In the genomic region with DNA sequence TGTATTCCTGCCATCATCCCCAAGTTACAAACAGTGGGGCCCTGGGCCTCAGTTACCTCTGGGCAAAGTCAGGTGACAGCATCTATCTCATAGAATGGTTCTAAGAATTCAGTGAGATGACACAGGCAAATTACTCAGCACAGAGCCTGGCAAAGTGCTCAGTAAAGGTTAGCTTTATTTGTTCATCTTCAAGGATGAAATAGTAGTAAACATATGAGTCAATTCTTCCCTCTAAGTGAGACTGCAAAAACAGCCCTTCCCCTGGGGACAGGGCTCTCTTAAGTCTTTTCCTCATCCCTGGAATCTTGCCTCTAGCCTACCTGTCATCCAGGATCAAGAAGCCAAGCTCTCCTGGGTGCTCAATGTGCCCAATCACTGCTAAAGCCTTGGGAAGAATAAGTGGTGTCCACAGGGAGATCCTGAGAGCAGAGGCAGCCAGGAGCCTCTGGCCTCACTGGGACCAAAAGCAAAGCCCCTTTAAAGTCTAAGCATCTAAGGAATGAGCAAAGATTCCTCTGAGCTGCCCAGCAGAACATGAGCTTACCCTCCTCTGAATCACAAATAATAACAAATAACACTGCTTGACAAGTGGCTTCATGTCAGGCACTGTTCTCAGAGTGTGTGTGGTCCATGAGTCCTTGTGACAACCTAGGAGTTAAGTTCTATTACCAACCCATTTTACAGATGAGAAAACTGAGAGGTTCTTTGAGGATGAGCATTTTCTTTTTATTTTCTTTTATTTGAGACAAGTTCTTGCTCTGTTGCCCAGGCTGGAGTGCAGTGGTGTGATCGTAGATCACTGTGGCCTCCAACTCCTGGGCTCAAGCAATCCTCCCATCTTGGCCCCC, we compare ENCODE assay signal across 13 cellular contexts. TPM values are rescaled to one million over a fixed set of nuclear protein-coding genes. Genes with fewer than 3 reads are reported as not detected.
DNase-seq lines count a peak whose midpoint lies in the region; ATAC-seq, FAIRE-seq and TF ChIP-seq lines count a peak whose summit lies in the region.
"Had no signal": no experiment of that assay in that cellular context is flagged by ENCODE, and none has a peak within 500 bp of the region (broad histone marks: within the 10 kb centered on the region; RNA-seq: fewer than 3 reads in every experiment).

No MANE protein-coding gene starts in this region.

- in situ Hi-C loops in HepG2 (cut with HindIII; ENCODE audit: extremely low pct_ligation_motif_present, low pct_unique_long_range_greater_than_20kb) = no loop called here
- in situ Hi-C loops in transverse colon (cut with MboI; ENCODE audit: low pct_ligation_motif_present in 1 of 4, low pct_unique_long_range_greater_than_20kb in 1 of 4, low sequenced_read_pairs in 3 of 4) = loop anchor here in 3 of 4 donors (25.0 kb wide), 1 partner anchor 414 kb away; no protein-coding TSS in a partner anchor

- no peaks in the 10 kb centered on the region for H3K9me3 Mint-ChIP-seq in activated naive CD8-positive, alpha-beta T cell treated with anti-CD3 and anti-CD28 coated beads, Interleukin-2, amount 50 U/mL, for 24 hours
- H3K9me3 Mint-ChIP-seq in activated naive CD8-positive, alpha-beta T cell treated with anti-CD3 and anti-CD28 coated beads for 36 hours = no peaks in the 10 kb centered on the region
- H3K9me3 Mint-ChIP-seq: dendritic cell treated with granulocyte-macrophage colony-stimulating factor and Interleukin-4, amounts not matched to agents 40 ng/mL and 50 ng/mL, for 4 days; IgD-negative memory B cell had no signal

- H3K27me3 ChIP-seq in HepG2 (ENCODE audit: control insufficient read depth in 1 of 2, insufficient read depth in 2 of 2, low read length in 2 of 2) (no peaks in the 10 kb centered on the region), transverse colon (no peaks in the 10 kb centered on the region), lower lobe of right lung (ENCODE audit: low read depth) (no peaks in the 10 kb centered on the region)

- H3K4me1 ChIP-seq in HepG2 (ENCODE audit: insufficient read depth, low read length) = peaks cover 80% of the 10 kb centered on the region
- H3K4me1 ChIP-seq in transverse colon = peaks cover 0 to 35% (median 10%) of the 10 kb centered on the region in 4 donors
- peaks cover 55% of the 10 kb centered on the region for H3K4me1 ChIP-seq in lower lobe of right lung

- H3K4me3 Mint-ChIP-seq in activated naive CD8-positive, alpha-beta T cell treated with anti-CD3 and anti-CD28 coated beads, Interleukin-2, amount 50 U/mL, for 24 hours = no peak overlapping the region
- no peak overlapping the region for H3K4me3 Mint-ChIP-seq in activated naive CD8-positive, alpha-beta T cell treated with anti-CD3 and anti-CD28 coated beads for 36 hours
- H3K4me3 Mint-ChIP-seq: dendritic cell treated with granulocyte-macrophage colony-stimulating factor and Interleukin-4, amounts not matched to agents 40 ng/mL and 50 ng/mL, for 4 days; IgD-negative memory B cell had no signal

- H3K36me3 ChIP-seq in HepG2 (replicated peaks in 1 of 2; ENCODE audit: control insufficient read depth in 1 of 2, insufficient read depth in 2 of 2, low read length in 2 of 2) (no peaks in the 10 kb centered on the region), transverse colon (no peaks in the 10 kb centered on the region), lower lobe of right lung (no peaks in the 10 kb centered on the region)

- TF ChIP-seq EP300 in HepG2 (IDR thresholded peaks at IDR 0.05; ENCODE audit: low read depth in 2 of 2, low read length in 2 of 2) = no peak
- no peak for TF ChIP-seq EP300 in HepG2 (CRISPR knock-in tag; IDR thresholded peaks at IDR 0.05; ENCODE audit: borderline replicate concordance)
- TF ChIP-seq EP300 in transverse colon (IDR thresholded peaks at IDR 0.05; ENCODE audit: low read depth) = no peak

- TF ChIP-seq CTCF in cardiac fibroblast (IDR thresholded peaks at IDR 0.05; ENCODE audit: low read depth, low read length) (no peak), HepG2 (CRISPR knock-in tag; IDR thresholded peaks at IDR 0.05) (no peak), transverse colon (IDR thresholded peaks at IDR 0.05) (no peak), lower lobe of right lung (IDR thresholded peaks at IDR 0.05) (no peak)

- WGBS in HepG2 (ENCODE audit: low lambda C conversion rate) = 92% methylated on average over 1 of the region's 1 CpG
- WGBS in transverse colon (ENCODE audit: low coverage in 1 of 2), 2 donors = 93 to 100% methylated on average over 1 of the region's 1 CpG

- H4K20me1 ChIP-seq in HepG2 (ENCODE audit: insufficient read depth, low read length) = no peaks in the 10 kb centered on the region

- no peak overlapping the region for H3K4me3 ChIP-seq in cardiac fibroblast (replicated peaks in 1 of 2; ENCODE audit: low read depth in 2 of 2, low read length in 2 of 2)
- no peak overlapping the region for H3K4me3 ChIP-seq in HepG2 (replicated peaks in 1 of 3; ENCODE audit: insufficient read depth in 1 of 3, low read depth in 2 of 3, low read length in 3 of 3)
- H3K4me3 ChIP-seq in transverse colon = no peak overlapping the region
- no peak overlapping the region for H3K4me3 ChIP-seq in lower lobe of right lung

- no peak for DNase-seq in activated naive CD8-positive, alpha-beta T cell treated with anti-CD3 and anti-CD28 coated beads, Interleukin-2, amount 50 U/mL, for 24 hours
- no peak for DNase-seq in activated naive CD8-positive, alpha-beta T cell treated with anti-CD3 and anti-CD28 coated beads for 36 hours
- DNase-seq in cardiac fibroblast (ENCODE audit: low read depth in 2 of 2) = peak; percentile 45 to 87
- peak; percentile 37 for DNase-seq in HepG2 (ENCODE audit: low spot score)
- no peak for DNase-seq in transverse colon
- DNase-seq in lower lobe of right lung = no peak
- no peak for DNase-seq in SHP77 (lab: John Stamatoyannopoulos, UW)
- DNase-seq: activated CD8-positive, alpha-beta memory T cell treated with anti-CD3 and anti-CD28 coated beads, Interleukin-2, amount 50 U/mL, for 4 hours; NCI-H446 treated with DMSO at 0.1 percent for 48 hours; T-helper 1 cell had no signal

- H3K27ac Mint-ChIP-seq in activated naive CD8-positive, alpha-beta T cell treated with anti-CD3 and anti-CD28 coated beads, Interleukin-2, amount 50 U/mL, for 24 hours = no peak overlapping the region
- H3K27ac Mint-ChIP-seq in activated naive CD8-positive, alpha-beta T cell treated with anti-CD3 and anti-CD28 coated beads for 36 hours = no peak overlapping the region
- H3K27ac Mint-ChIP-seq: dendritic cell treated with granulocyte-macrophage colony-stimulating factor and Interleukin-4, amounts not matched to agents 40 ng/mL and 50 ng/mL, for 4 days; IgD-negative memory B cell had no signal

- H3K27me3 Mint-ChIP-seq in activated naive CD8-positive, alpha-beta T cell treated with anti-CD3 and anti-CD28 coated beads, Interleukin-2, amount 50 U/mL, for 24 hours = peaks cover 28% of the 10 kb centered on the region
- H3K27me3 Mint-ChIP-seq in activated naive CD8-positive, alpha-beta T cell treated with anti-CD3 and anti-CD28 coated beads for 36 hours = peaks cover 19% of the 10 kb centered on the region

- CTCF ChIA-PET in HepG2 (lab: Yijun Ruan, JAX; ENCODE audit: low intra/inter-chr PET ratio, low total read pairs) = no interaction called here

- H3K27ac ChIP-seq in HepG2 (ENCODE audit: extremely low read length, insufficient read depth, low read length) = no peak overlapping the region
- peak overlapping the region; percentile 40 to 59 (median 46) for H3K27ac ChIP-seq in transverse colon
- H3K27ac ChIP-seq in lower lobe of right lung = no peak overlapping the region

- H3K9me3 ChIP-seq in HepG2 (ENCODE audit: low read length) (no peaks in the 10 kb centered on the region), transverse colon (no peaks in the 10 kb centered on the region), lower lobe of right lung (no peaks in the 10 kb centered on the region)

- POLR2A ChIA-PET in HepG2 (lab: Yijun Ruan, JAX) = interaction anchor here (1.0 to 1.4 kb wide), 3 partner anchors 10 to 19 kb away, joined by 3 to 9 read pairs (median 3); a partner anchor contains a TSS

- no peaks in the 10 kb centered on the region for H3K36me3 Mint-ChIP-seq in activated naive CD8-positive, alpha-beta T cell treated with anti-CD3 and anti-CD28 coated beads, Interleukin-2, amount 50 U/mL, for 24 hours (ENCODE audit: low read depth)
- no peaks in the 10 kb centered on the region for H3K36me3 Mint-ChIP-seq in activated naive CD8-positive, alpha-beta T cell treated with anti-CD3 and anti-CD28 coated beads for 36 hours
- H3K36me3 Mint-ChIP-seq: IgD-negative memory B cell had no signal

- no peak overlapping the region for H2AFZ ChIP-seq in HepG2 (ENCODE audit: low read length)

- no peaks in the 10 kb centered on the region for H3K79me2 ChIP-seq in HepG2 (ENCODE audit: insufficient read depth, low read length)

- intact Hi-C loops in HepG2 (cut with micrococcal nuclease; ENCODE audit: unreplicated experiment) = no loop called here
- intact Hi-C loops in transverse colon (cut with DNase I; ENCODE audit: low total_unique reads) = no loop called here
- intact Hi-C loops in lower lobe of right lung (cut with DNase I) = no loop called here

- H3K9ac ChIP-seq in HepG2 (ENCODE audit: insufficient read depth, low read depth, low read length) = no peak overlapping the region

- BruUV-seq in HepG2 (replicated peaks; lab: Mats Ljungman, UMichigan) = no TSS peak

- no peak for TF ChIP-seq RAD21 in HepG2 (CRISPR knock-in tag; IDR thresholded peaks at IDR 0.05)

- no peak for FAIRE-seq in HepG2 (lab: Jason Lieb, UNC)

- H3K4me2 ChIP-seq in HepG2 (ENCODE audit: low read depth, low read length) = no peak overlapping the region

- ATAC-seq in activated naive CD8-positive, alpha-beta T cell treated with anti-CD3 and anti-CD28 coated beads, Interleukin-2, amount 50 U/mL, for 24 hours = peak; percentile 9
- ATAC-seq in HepG2 (no peak), lower lobe of right lung (no peak), HG02571 (IDR thresholded peaks at IDR 0.05; ENCODE audit: unreplicated experiment) (no peak)

- no peak for TF ChIP-seq POLR2A in HepG2 (IDR thresholded peaks at IDR 0.05; ENCODE audit: insufficient read depth in 1 of 2, low read depth in 2 of 2, low read length in 2 of 2)
- no peak for TF ChIP-seq POLR2A in transverse colon (IDR thresholded peaks at IDR 0.05)

- H3K4me1 Mint-ChIP-seq in activated naive CD8-positive, alpha-beta T cell treated with anti-CD3 and anti-CD28 coated beads, Interleukin-2, amount 50 U/mL, for 24 hours = no peaks in the 10 kb centered on the region
- H3K4me1 Mint-ChIP-seq in activated naive CD8-positive, alpha-beta T cell treated with anti-CD3 and anti-CD28 coated beads for 36 hours = no peaks in the 10 kb centered on the region
- H3K4me1 Mint-ChIP-seq: IgD-negative memory B cell had no signal

RNA-seq across cellular contexts. Expression of a gene that starts 12.1 kb away (rescaled TPM):
- total RNA-seq in activated naive CD8-positive, alpha-beta T cell treated with anti-CD3 and anti-CD28 coated beads for 36 hours = not detected
- 1.9 and 2.0 TPM in 2 replicates for total RNA-seq in HepG2 (2016; rRNA removed; fragmentation: Illumina TruSeq; extraction: Trizol)
- 0.20 and 1.1 TPM in 2 replicates for total RNA-seq in HepG2 (2016; cell fraction: cytosol; rRNA removed; fragmentation: Illumina TruSeq; extraction: Trizol; ENCODE audit: low read depth)
- total RNA-seq in HepG2 (2016; cell fraction: insoluble cytoplasmic fraction; rRNA removed; fragmentation: Illumina TruSeq; extraction: Trizol) = 1.7 and 2.1 TPM in 2 replicates
- total RNA-seq in HepG2 (2016; cell fraction: membrane; rRNA removed; fragmentation: Illumina TruSeq; extraction: Trizol) = 1.1 and 1.8 TPM in 2 replicates
- total RNA-seq in HepG2 (2016; cell fraction: nucleus; rRNA removed; fragmentation: Illumina TruSeq; extraction: Trizol) = 1.8 and 1.9 TPM in 2 replicates
- 0.74 and 1.7 TPM in 2 replicates for polyA plus RNA-seq in HepG2 (2011; rRNA removed)
- polyA plus RNA-seq in HepG2 (2011; cell fraction: cytosol; rRNA removed) = 0.79 and 1.2 TPM in 2 replicates
- polyA plus RNA-seq in HepG2 (2011; cell fraction: nucleus; rRNA removed) = 0.69 and 1.3 TPM in 2 replicates
- 0.40 and 1.4 TPM in 2 replicates for polyA plus RNA-seq in HepG2 (2012)
- polyA plus RNA-seq in HepG2 (2016; cell fraction: cytosol; fragmentation: Illumina TruSeq; extraction: Trizol; ENCODE audit: low read depth) = 0.08 and 0.11 TPM in 2 replicates
- 1.7 TPM in 2 replicates for polyA plus RNA-seq in HepG2 (2016; cell fraction: insoluble cytoplasmic fraction; fragmentation: Illumina TruSeq; extraction: Trizol; ENCODE audit: low read depth)
- polyA plus RNA-seq in HepG2 (2016; cell fraction: membrane; fragmentation: Illumina TruSeq; extraction: Trizol; ENCODE audit: low read depth) = 0.32 and 0.37 TPM in 2 replicates
- 1.9 TPM in 2 replicates for polyA plus RNA-seq in HepG2 (2016; cell fraction: nucleus; fragmentation: Illumina TruSeq; extraction: Trizol; ENCODE audit: insufficient read depth, low read depth)
- polyA minus RNA-seq in HepG2 (2011; rRNA and poly(A)+ RNA removed; ENCODE audit: low replicate concordance) = 2.5 and 4.9 TPM in 2 replicates
- 0.89 and 1.6 TPM in 2 replicates for polyA minus RNA-seq in HepG2 (2011; cell fraction: cytosol; rRNA and poly(A)+ RNA removed)
- 1.6 and 2.3 TPM in 2 replicates for polyA minus RNA-seq in HepG2 (2011; cell fraction: nucleus; rRNA and poly(A)+ RNA removed)
- total RNA-seq in transverse colon = 10 to 100 TPM in 1 of 4 donors, 1 to 10 TPM in 2, under 1 TPM in 1; 0.75 to 14.7 (median 3.5) TPM
- 17.5 TPM for total RNA-seq in lower lobe of right lung
- polyA plus RNA-seq: IgD-negative memory B cell had no signal

Comparison
In these comparisons a context has a peak if more than half of its experiments do, and no peak if none do; other contexts are left out.
1. DNase-seq: peak in cardiac fibroblast (2 of 2) and HepG2 (single experiment); none in activated naive CD8-positive, alpha-beta T cell treated with anti-CD3 and anti-CD28 coated beads, Interleukin-2, amount 50 U/mL, for 24 hours (single experiment), activated naive CD8-positive, alpha-beta T cell treated with anti-CD3 and anti-CD28 coated beads for 36 hours (single experiment), transverse colon (single experiment), lower lobe of right lung (single experiment) and SHP77 (0 of 2).
2. H3K27ac ChIP-seq: peak in transverse colon (4 of 4); none in HepG2 (single experiment) and lower lobe of right lung (single experiment).